1 cellular context compared by ENCODE assay signal in the genomic region with DNA sequence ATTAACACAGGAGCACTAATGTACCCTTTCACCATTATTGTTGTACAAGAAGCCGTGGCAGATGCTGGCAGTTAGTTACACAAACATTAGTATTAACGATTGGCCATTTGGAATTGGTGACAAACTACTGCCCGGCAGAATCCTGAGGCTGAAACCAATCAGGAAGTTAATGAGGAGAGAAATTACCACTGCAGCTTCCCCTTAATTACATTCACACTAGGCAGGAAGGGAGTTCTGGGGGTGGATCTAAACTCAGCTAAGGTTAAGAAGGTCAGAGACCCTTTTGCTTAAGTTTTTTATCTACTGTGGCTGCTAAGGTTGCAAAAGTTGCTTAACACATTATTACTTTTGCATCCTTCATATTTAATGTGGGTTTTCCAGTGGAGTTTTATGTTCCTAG.
TF ChIP-seq lines count a peak whose summit lies in the region.

No MANE protein-coding gene starts in this region.

TF ChIP-seq in GM23338, 12 proteins besides CTCF, POLR2A, EP300 and RAD21 (continued from another document):
- TF ChIP-seq ZNF462 (CRISPR knock-in tag; IDR thresholded peaks at IDR 0.05) (no peak), ETS1 (IDR thresholded peaks at IDR 0.05) (no peak), NANOG (IDR thresholded peaks at IDR 0.05; ENCODE audit: borderline replicate concordance) (no peak), REST (IDR thresholded peaks at IDR 0.05; ENCODE audit: unreplicated experiment) (no peak)
